ENCODE assay signal across 1 cellular context in the genomic region with DNA sequence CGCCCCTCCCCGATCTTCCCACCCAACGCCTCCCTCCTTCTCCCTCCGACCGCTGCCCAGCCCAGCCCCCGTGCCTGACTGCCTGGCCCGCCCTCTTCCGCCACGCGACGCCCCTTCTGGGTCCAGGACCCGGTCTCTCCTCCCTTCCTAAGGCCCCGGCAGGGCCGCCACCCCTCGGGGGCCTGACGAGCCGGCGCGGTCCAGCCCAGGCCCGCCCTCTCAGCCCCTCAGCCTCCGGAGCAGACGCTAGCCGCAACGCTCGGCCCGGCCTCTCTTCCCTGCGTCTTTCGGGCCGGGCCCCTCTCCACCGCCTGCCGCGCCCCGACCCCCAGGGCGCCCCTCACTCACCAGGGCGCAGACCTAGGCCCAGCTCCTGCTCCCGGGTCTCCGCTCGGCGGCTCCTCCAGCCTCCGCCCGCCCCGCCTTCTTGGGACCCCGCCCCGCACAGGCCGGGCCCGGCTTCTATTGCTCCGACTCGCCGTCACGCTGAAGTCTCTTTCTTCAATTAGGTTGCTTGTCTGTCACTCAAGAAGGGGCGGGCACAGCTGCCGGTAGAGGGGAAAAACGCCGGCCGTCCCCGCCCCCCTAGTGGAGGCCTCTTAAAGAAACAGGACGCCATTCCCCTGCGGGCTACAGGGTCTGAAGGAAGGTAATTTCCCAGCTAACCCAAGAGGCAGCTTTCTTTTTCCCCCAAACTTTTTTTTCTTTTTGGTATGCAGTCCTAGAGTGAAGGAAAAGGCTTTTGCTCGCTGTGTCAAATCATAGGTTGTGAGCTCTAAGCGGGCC.
TF ChIP-seq lines count a peak whose summit lies in the region.

TSS of gene ELMO2 (minus strand) at position 416 of the 786 bp plus-strand sequence. CDS start 12,133 bp downstream, outside the sequence.

TF ChIP-seq in WTC11, 78 proteins besides CTCF, POLR2A, EP300 and RAD21 (continued from another document):
- TF ChIP-seq, protein P1, sequence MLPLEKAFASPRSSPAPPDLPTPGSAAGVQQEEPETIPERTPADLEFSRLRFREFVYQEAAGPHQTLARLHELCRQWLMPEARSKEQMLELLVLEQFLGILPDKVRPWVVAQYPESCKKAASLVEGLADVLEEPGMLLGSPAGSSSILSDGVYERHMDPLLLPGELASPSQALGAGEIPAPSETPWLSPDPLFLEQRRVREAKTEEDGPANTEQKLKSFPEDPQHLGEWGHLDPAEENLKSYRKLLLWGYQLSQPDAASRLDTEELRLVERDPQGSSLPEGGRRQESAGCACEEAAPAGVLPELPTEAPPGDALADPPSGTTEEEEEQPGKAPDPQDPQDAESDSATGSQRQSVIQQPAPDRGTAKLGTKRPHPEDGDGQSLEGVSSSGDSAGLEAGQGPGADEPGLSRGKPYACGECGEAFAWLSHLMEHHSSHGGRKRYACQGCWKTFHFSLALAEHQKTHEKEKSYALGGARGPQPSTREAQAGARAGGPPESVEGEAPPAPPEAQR (CRISPR knock-in tag; IDR thresholded peaks at IDR 0.05), result no peak
- peak; percentile 51; the same call in 1 of the 2 replicates for TF ChIP-seq ZNF423 (CRISPR knock-in tag; IDR thresholded peaks at IDR 0.05)
- no peak for TF ChIP-seq ESRRA (CRISPR knock-in tag; IDR thresholded peaks at IDR 0.05; ENCODE audit: borderline replicate concordance)
- TF ChIP-seq EMX1 (CRISPR knock-in tag; IDR thresholded peaks at IDR 0.05), result no peak
